In the genomic region with DNA sequence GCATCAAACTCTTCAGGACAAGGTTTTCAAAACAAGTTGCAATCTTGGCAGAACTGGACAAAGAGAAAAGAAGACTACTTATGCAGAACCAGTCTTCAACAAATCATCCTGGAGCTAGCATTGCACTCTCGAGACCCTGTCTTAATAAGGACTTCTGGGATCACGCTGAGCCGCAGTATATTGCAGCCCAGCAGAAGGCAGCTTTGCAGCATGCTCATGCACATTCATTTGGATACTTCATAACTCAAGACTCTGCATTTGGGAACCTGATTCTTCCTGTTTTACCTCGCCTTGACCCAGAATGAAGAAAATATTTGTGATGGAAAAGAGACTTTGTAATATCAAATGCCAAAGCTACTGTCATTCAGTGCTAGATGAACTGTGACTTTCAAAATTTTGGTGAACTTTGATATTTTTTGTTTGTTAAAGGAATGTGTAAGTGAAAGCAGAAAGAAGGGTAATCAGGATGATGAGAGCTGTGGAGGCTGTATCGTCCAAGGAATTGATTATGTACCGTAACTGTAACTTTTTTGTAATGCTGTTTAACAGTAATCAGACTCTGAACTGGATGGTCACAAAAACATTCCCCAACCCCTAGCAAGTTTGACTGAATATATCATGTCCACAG, we compare ENCODE assay signal across 12 cellular contexts. TPM values are rescaled to one million over a fixed set of nuclear protein-coding genes. Genes with fewer than 3 reads are reported as not detected.
DNase-seq lines count a peak whose midpoint lies in the region; ATAC-seq, FAIRE-seq and TF ChIP-seq lines count a peak whose summit lies in the region.
"Had no signal": no experiment of that assay in that cellular context is flagged by ENCODE, and none has a peak within 500 bp of the region (broad histone marks: within the 10 kb centered on the region; RNA-seq: fewer than 3 reads in every experiment).

No MANE protein-coding gene starts in this region.

- no peaks in the 10 kb centered on the region for H3K9me3 Mint-ChIP-seq in CD8-positive, alpha-beta memory T cell
- H3K9me3 Mint-ChIP-seq: activated T-cell treated with anti-CD3 and anti-CD28 coated beads, Interleukin-2, amount 50 U/mL, for 4 hours had no signal

- H2BK120ac ChIP-seq in H1 (replicated peaks; ENCODE audit: low read depth, low read length) = no peak overlapping the region

- H3K14ac ChIP-seq in H1 (ENCODE audit: insufficient read length) = no peak overlapping the region

- POLR2A ChIA-PET in H1 (lab: Charles Lee; ENCODE audit: partially characterized antibody) = no interaction called here
- POLR2A ChIA-PET in CD8-positive, alpha-beta memory T cell (lab: Charles Lee) = no interaction called here

- H3K27ac Mint-ChIP-seq in CD8-positive, alpha-beta memory T cell = no peak overlapping the region
- H3K27ac Mint-ChIP-seq: activated CD4-positive, alpha-beta T cell treated with anti-CD3 and anti-CD28 coated beads for 36 hours had no signal

- no peak overlapping the region for H2BK20ac ChIP-seq in H1 (ENCODE audit: low read length)

- 0 out of 3 replicates have a peak, but pooled peaks have one; percentile 1 for TF ChIP-seq CTCF in GM12872 (IDR thresholded peaks at IDR 0.05; ENCODE audit: insufficient read depth, low read depth, low read length)
- TF ChIP-seq CTCF in H1 (IDR thresholded peaks at IDR 0.05; ENCODE audit: control extremely low read depth in 1 of 3, insufficient read depth in 1 of 3, low read depth in 1 of 3, low read length in 3 of 3) = peak; percentile 3 to 11 (median 5); a peak in 2 of 4 replicates

- WGBS in H1 (ENCODE audit: extremely low coverage in 1 of 2, insufficient coverage in 1 of 2, insufficient read length in 1 of 2, insufficient replicate concordance in 2 of 2, low coverage in 1 of 2, low lambda C conversion rate in 2 of 2, missing lambda C conversion rate in 1 of 2), 2 experiments = 87% methylated on average over 6 of the region's 6 CpGs; no CpG with 5 or more reads in 1 of the 2 experiments

- no peaks in the 10 kb centered on the region for H3K79me1 ChIP-seq in H1 (ENCODE audit: low read depth, low read length)

- CTCF ChIA-PET in H1 (lab: Charles Lee; ENCODE audit: partially characterized antibody) = interaction anchor here (0.6 to 1.5 kb wide), 3 partner anchors 11 to 222 kb away, joined by 3 to 4 read pairs (median 3); no protein-coding TSS in a partner anchor
- CTCF ChIA-PET in CD8-positive, alpha-beta memory T cell (lab: Charles Lee) = no interaction called here

- TF ChIP-seq POLR2A in H1 (IDR thresholded peaks at IDR 0.05; ENCODE audit: control extremely low read depth in 1 of 2, low read depth in 2 of 2, low read length in 2 of 2) = no peak

- H2BK15ac ChIP-seq in H1 (ENCODE audit: low read length) = no peak overlapping the region

- no peak overlapping the region for H3K23ac ChIP-seq in H1 (ENCODE audit: insufficient read length)

- no peak overlapping the region for H3K4me3 Mint-ChIP-seq in CD8-positive, alpha-beta memory T cell
- H3K4me3 Mint-ChIP-seq: activated CD4-positive, alpha-beta T cell treated with anti-CD3 and anti-CD28 coated beads for 36 hours; activated T-cell treated with anti-CD3 and anti-CD28 coated beads, Interleukin-2, amount 50 U/mL, for 4 hours had no signal

- H3K4me1 ChIP-seq in H1 (replicated peaks in 1 of 4; ENCODE audit: control insufficient read depth in 3 of 4, insufficient read depth in 4 of 4, low read length in 3 of 4) = no peaks in the 10 kb centered on the region
- no peaks in the 10 kb centered on the region for H3K4me1 ChIP-seq in CD8-positive, alpha-beta memory T cell (ENCODE audit: insufficient read depth, low read length)
- H3K4me1 ChIP-seq: pancreas had no signal

- no peaks in the 10 kb centered on the region for H3K79me2 ChIP-seq in H1 (ENCODE audit: control insufficient read depth in 1 of 2, insufficient read depth in 2 of 2, low read length in 2 of 2)

- H2AFZ ChIP-seq in H1 (ENCODE audit: low read length) = no peak overlapping the region

- no peaks in the 10 kb centered on the region for H3K27me3 ChIP-seq in H1 (replicated peaks in 1 of 4; ENCODE audit: control insufficient read depth in 3 of 4, extremely low read depth in 1 of 4, insufficient read depth in 3 of 4, low read length in 3 of 4)
- no peaks in the 10 kb centered on the region for H3K27me3 ChIP-seq in CD8-positive, alpha-beta memory T cell (ENCODE audit: insufficient read depth, low read length, poor library complexity, severe bottlenecking)
- H3K27me3 ChIP-seq: pancreas had no signal

- no peak overlapping the region for H3K4ac ChIP-seq in H1 (replicated peaks; ENCODE audit: insufficient read length, low read depth, low read length)

- no peak overlapping the region for H4K5ac ChIP-seq in H1 (ENCODE audit: insufficient read length, low read depth, low read length)

- no peak overlapping the region for H3K4me3 ChIP-seq in H1 (ENCODE audit: extremely low read depth in 1 of 4, insufficient read depth in 2 of 4, low read depth in 3 of 4, low read length in 4 of 4)
- H3K4me3 ChIP-seq in CD8-positive, alpha-beta memory T cell (ENCODE audit: low read length) = no peak overlapping the region
- H3K4me3 ChIP-seq: pancreas had no signal

- no peak overlapping the region for H3K27ac ChIP-seq in H1 (ENCODE audit: low read depth, low read length)
- no peak overlapping the region for H3K27ac ChIP-seq in CD8-positive, alpha-beta memory T cell (ENCODE audit: low read depth, low read length)
- H3K27ac ChIP-seq: pancreas had no signal

- no peak overlapping the region for H2BK5ac ChIP-seq in H1 (ENCODE audit: low read depth, low read length)

- no peak overlapping the region for H3K18ac ChIP-seq in H1 (ENCODE audit: extremely low read depth, low read length)

- H4K20me1 ChIP-seq in H1 (replicated peaks in 1 of 2; ENCODE audit: control insufficient read depth in 1 of 2, insufficient read depth in 2 of 2, low read length in 2 of 2) = no peaks in the 10 kb centered on the region

- H4K91ac ChIP-seq in H1 (replicated peaks; ENCODE audit: insufficient read length, low read length) = no peak overlapping the region

- H4K8ac ChIP-seq in H1 (ENCODE audit: extremely low read depth, insufficient read depth, low read length) = no peak overlapping the region

- H3K4me1 Mint-ChIP-seq in CD8-positive, alpha-beta memory T cell = no peaks in the 10 kb centered on the region
- H3K4me1 Mint-ChIP-seq: activated CD4-positive, alpha-beta T cell treated with anti-CD3 and anti-CD28 coated beads for 36 hours had no signal

- H3K56ac ChIP-seq in H1 (replicated peaks; ENCODE audit: insufficient read length, low read depth, low read length) = no peak overlapping the region

- no peak overlapping the region for H3K9ac ChIP-seq in H1 (replicated peaks in 1 of 4; ENCODE audit: extremely low read depth in 1 of 4, low read depth in 3 of 4, low read length in 3 of 4)

- H2AK5ac ChIP-seq in H1 (ENCODE audit: low read depth, low read length) = no peak overlapping the region

- peak; percentile 16 for DNase-seq in RKO (ENCODE audit: low spot score)
- DNase-seq in H1 (ENCODE audit: low read depth in 1 of 2, low spot score in 2 of 2) = no peak
- peak; percentile 10 for DNase-seq in myocyte (ENCODE audit: low read depth)
- DNase-seq in CD8-positive, alpha-beta memory T cell = no peak
- DNase-seq in NCI-H1417 treated with DMSO at 0.1 percent for 48 hours (lab: John Stamatoyannopoulos, UW) = no peak
- DNase-seq: activated CD4-positive, alpha-beta T cell treated with anti-CD3 and anti-CD28 coated beads for 36 hours; activated T-cell treated with anti-CD3 and anti-CD28 coated beads, Interleukin-2, amount 50 U/mL, for 4 hours; pancreas; PC-3 had no signal

- peak; percentile 20 to 36; a peak in 1 of 4 replicates for TF ChIP-seq RAD21 in H1 (IDR thresholded peaks at IDR 0.05 in 1 of 2, conservative IDR thresholded peaks at IDR 0.05 in 1 of 2; ENCODE audit: low read depth in 2 of 2, low read length in 2 of 2)

- no peaks in the 10 kb centered on the region for H3K23me2 ChIP-seq in H1 (ENCODE audit: low read depth, low read length)

- no peaks in the 10 kb centered on the region for H3K9me3 ChIP-seq in H1 (ENCODE audit: insufficient read depth in 2 of 2, low read depth in 1 of 2, low read length in 1 of 2)
- no peaks in the 10 kb centered on the region for H3K9me3 ChIP-seq in CD8-positive, alpha-beta memory T cell (ENCODE audit: low read length)
- H3K9me3 ChIP-seq: pancreas had no signal

- no peak overlapping the region for H2BK12ac ChIP-seq in H1 (ENCODE audit: low read depth, low read length)

- ATAC-seq in HG02763 (IDR thresholded peaks at IDR 0.05; ENCODE audit: unreplicated experiment) (no peak), GM18520 (IDR thresholded peaks at IDR 0.05; ENCODE audit: unreplicated experiment) (no peak)
- ATAC-seq: activated CD4-positive, alpha-beta T cell treated with anti-CD3 and anti-CD28 coated beads for 36 hours; activated T-cell treated with anti-CD3 and anti-CD28 coated beads, Interleukin-2, amount 50 U/mL, for 4 hours; pancreas; PC-3 had no signal

- no peaks in the 10 kb centered on the region for H3K36me3 Mint-ChIP-seq in CD8-positive, alpha-beta memory T cell

- FAIRE-seq in H1 (lab: Jason Lieb, UNC) = no peak

- H3K4me2 ChIP-seq in H1 (ENCODE audit: insufficient read depth in 1 of 2, low read depth in 2 of 2, low read length in 2 of 2) = no peak overlapping the region

- no peak for TF ChIP-seq EP300 in H1 (IDR thresholded peaks at IDR 0.05; ENCODE audit: borderline replicate concordance in 1 of 2, low read depth in 2 of 2, low read length in 2 of 2)

- H3K36me3 ChIP-seq in H1 (ENCODE audit: control insufficient read depth in 2 of 4, insufficient read depth in 4 of 4, low read length in 3 of 4) = no peaks in the 10 kb centered on the region
- H3K36me3 ChIP-seq in CD8-positive, alpha-beta memory T cell (ENCODE audit: insufficient read depth, low read length) = no peaks in the 10 kb centered on the region

- peaks cover 0 to 34% of the 10 kb centered on the region in 2 donors for H3K27me3 Mint-ChIP-seq in CD8-positive, alpha-beta memory T cell

TF ChIP-seq in H1, 55 proteins besides CTCF, POLR2A, EP300 and RAD21 (continues in another document):
- TF ChIP-seq GABPA (IDR thresholded peaks at IDR 0.05; ENCODE audit: borderline replicate concordance, insufficient read depth, low read length) = no peak
- TF ChIP-seq JUN (IDR thresholded peaks at IDR 0.05; ENCODE audit: low read depth, low read length) = no peak
- no peak for TF ChIP-seq CREB1 (IDR thresholded peaks at IDR 0.05)
- no peak for TF ChIP-seq CBX5 (IDR thresholded peaks at IDR 0.05; ENCODE audit: low read depth, low read length)

RNA-seq across cellular contexts. Expression of a gene that starts 27.2 kb away (rescaled TPM):
- 4.6 and 4.7 TPM in 2 replicates for total RNA-seq in H1 (2021; fragmentation: NEBNext Ultra II Directional; extraction: Animal tissue kit (Norgen Biotek cat#: 25700))
- polyA plus RNA-seq in H1 (2011; rRNA removed) = 0.65 and 1.0 TPM in 2 replicates
- 1.5 TPM for polyA plus RNA-seq in H1 (2011; cell fraction: cytosol; rRNA removed)
- 1.1 TPM for polyA plus RNA-seq in H1 (2011; cell fraction: nucleus; rRNA removed)
- polyA plus RNA-seq in H1 (2012, experiment 1 of 2) = 2.3 to 4.0 TPM (median 2.6 TPM) in 4 replicates
- polyA plus RNA-seq in H1 (2012, experiment 2 of 2) = 0.09 TPM
- polyA plus RNA-seq in H1 (2013, experiment 1 of 2) = 3.0 TPM
- polyA plus RNA-seq in H1 (2013, experiment 2 of 2) = 3.2 TPM
- 4.1 and 5.8 TPM in 2 replicates for polyA minus RNA-seq in H1 (2011; rRNA and poly(A)+ RNA removed)
- 1.5 TPM for polyA minus RNA-seq in H1 (2011; cell fraction: cytosol; rRNA and poly(A)+ RNA removed)
- polyA minus RNA-seq in H1 (2011; cell fraction: nucleus; rRNA and poly(A)+ RNA removed) = 6.1 TPM
- 11.6 and 18.1 TPM in 2 replicates for total RNA-seq in myocyte
- 3.0 TPM for polyA plus RNA-seq in myocyte (2012)
- under 1 TPM; 0.50 to 0.55 TPM for total RNA-seq in CD8-positive, alpha-beta memory T cell
- polyA plus RNA-seq in CD8-positive, alpha-beta memory T cell = not detected

Comparison
In these comparisons a context has a peak if more than half of its experiments do, and no peak if none do; other contexts are left out.
1. DNase-seq: peak in RKO (single experiment) and myocyte (single experiment); none in H1 (0 of 2), CD8-positive, alpha-beta memory T cell (0 of 5) and NCI-H1417 treated with DMSO at 0.1 percent for 48 hours (single experiment).